8 cellular contexts compared by ENCODE assay signal in genomic region chrX:107826286-107827136, GRCh38. TPM values are rescaled to one million over a fixed set of nuclear protein-coding genes. Genes with fewer than 3 reads are reported as not detected.
A peak's percentile ranks its signal among the peaks of the same experiment; 100 is the strongest.
DNase-seq lines count a peak whose midpoint lies in the region; ATAC-seq lines count a peak whose summit lies in the region.

No MANE protein-coding gene starts in this region.

- no peak overlapping the region for H3K27ac ChIP-seq in SJCRH30

- no peaks in the 10 kb centered on the region for H3K9me3 ChIP-seq in SJCRH30 (replicated peaks)

- no peaks in the 10 kb centered on the region for H3K36me3 ChIP-seq in SJCRH30

- H3K4me3 ChIP-seq in SJCRH30, result peak overlapping the region; percentile 59

- H3K4me1 ChIP-seq in SJCRH30, result no peaks in the 10 kb centered on the region

- H3K27me3 ChIP-seq in SJCRH30, result no peaks in the 10 kb centered on the region

- DNase-seq in NCI-H146 (lab: John Stamatoyannopoulos, UW), result peak; percentile 27
- no peak for DNase-seq in NCI-H146 treated with DMSO at 0.1 percent for 48 hours (lab: John Stamatoyannopoulos, UW; ENCODE audit: unreplicated experiment)
- peak; percentile 21 to 35 for DNase-seq in SJCRH30
- peak in 32 of 56 donors; percentile 0 to 51 (median 10) for DNase-seq in amygdala (lab: John Stamatoyannopoulos, UW)
- peak; percentile 24 for DNase-seq in hepatic stellate cell (ENCODE audit: low spot score)
- peak; percentile 42 for DNase-seq in renal cortical epithelial cell (ENCODE audit: low read depth)
- no peak for DNase-seq in DMS153 (lab: John Stamatoyannopoulos, UW)

- peak; percentile 60 for ATAC-seq in HG03135 (IDR thresholded peaks at IDR 0.05; ENCODE audit: unreplicated experiment)

RNA-seq across cellular contexts. Expression of gene MID2, which starts 0.8 kb away (rescaled TPM):
- total RNA-seq in SJCRH30 (2014; rRNA removed; shearing (Covaris generic)), result 2.0 and 3.9 TPM in 2 replicates
- 16.5 and 29.3 TPM in 2 replicates for total RNA-seq in renal cortical epithelial cell

RNA-seq across cellular contexts. Expression of gene NCBP2L, which starts 49.0 kb away (rescaled TPM):
- total RNA-seq in SJCRH30 (2014; rRNA removed; shearing (Covaris generic)), result not detected in 2 replicates
- total RNA-seq in renal cortical epithelial cell, result 0.30 TPM in 1 of 2 replicates, not detected in the other

RNA-seq across cellular contexts. Expression of gene TSC22D3, which starts 50.9 kb away (rescaled TPM):
- total RNA-seq in SJCRH30 (2014; rRNA removed; shearing (Covaris generic)), result 27.0 and 29.0 TPM in 2 replicates
- total RNA-seq in renal cortical epithelial cell, result 31.8 and 82.6 TPM in 2 replicates

Comparison
In these comparisons a context has a peak if more than half of its experiments do, and no peak if none do; other contexts are left out.
1. DNase-seq: peak in NCI-H146 (single experiment), SJCRH30 (2 of 2), amygdala (32 of 56), hepatic stellate cell (single experiment) and renal cortical epithelial cell (single experiment); none in NCI-H146 treated with DMSO at 0.1 percent for 48 hours (single experiment) and DMS153 (single experiment).